In the genomic region with DNA sequence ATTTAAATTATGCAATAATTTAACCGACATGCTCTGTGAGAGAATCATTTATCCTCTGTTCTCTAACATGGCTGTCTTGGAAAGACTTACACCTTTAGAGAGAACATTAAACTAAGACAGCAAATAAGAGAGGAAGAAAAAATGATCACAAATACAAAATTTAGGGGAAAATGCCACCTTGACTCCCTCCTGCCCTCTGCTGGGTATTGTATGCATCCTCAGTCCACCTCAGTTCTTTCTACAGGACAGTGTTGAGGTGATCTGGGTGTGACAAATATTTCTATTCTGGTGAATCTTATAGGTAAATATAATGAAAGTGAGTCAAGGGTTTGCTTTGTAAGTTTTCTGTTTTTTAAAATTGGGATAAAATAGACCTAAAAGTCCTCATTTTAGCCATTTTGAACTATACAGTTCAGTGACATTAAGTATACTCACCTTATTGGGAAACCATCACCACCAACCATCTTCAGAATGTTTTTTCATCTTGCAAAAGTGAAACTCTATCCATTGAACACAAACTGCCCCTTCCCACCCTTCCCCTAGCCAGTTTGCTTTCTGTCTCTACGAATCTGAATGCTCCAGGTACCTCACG, we compare ENCODE assay signal across 8 cellular contexts.
DNase-seq lines count a peak whose midpoint lies in the region; ATAC-seq, FAIRE-seq and TF ChIP-seq lines count a peak whose summit lies in the region.

No MANE protein-coding gene starts in this region.

- H2AK5ac ChIP-seq in H1 (ENCODE audit: low read depth, low read length), result no peak overlapping the region

- TF ChIP-seq CTCF in A673 (conservative IDR thresholded peaks at IDR 0.05; ENCODE audit: low read depth, low read length), result peak; percentile 62
- peak; percentile 81 for TF ChIP-seq CTCF in GM12873 (IDR thresholded peaks at IDR 0.05; ENCODE audit: insufficient read depth, low read depth, low read length, missing control alignments)
- peak; percentile 77; the same call in 1 of the 2 replicates for TF ChIP-seq CTCF in Panc1 (IDR thresholded peaks at IDR 0.05)
- peak; percentile 36 to 77 (median 66) for TF ChIP-seq CTCF in H1 (IDR thresholded peaks at IDR 0.05; ENCODE audit: control extremely low read depth in 1 of 3, insufficient read depth in 1 of 3, low read depth in 1 of 3, low read length in 3 of 3)
- TF ChIP-seq CTCF in psoas muscle (IDR thresholded peaks at IDR 0.05), result peak; percentile 47

- H3K36me3 ChIP-seq in A673 (ENCODE audit: insufficient read depth, low read length, poor library complexity, severe bottlenecking), result no peaks in the 10 kb centered on the region
- H3K36me3 ChIP-seq in Panc1 (ENCODE audit: control insufficient read depth, insufficient read depth, low read length), result no peaks in the 10 kb centered on the region
- no peaks in the 10 kb centered on the region for H3K36me3 ChIP-seq in H1 (ENCODE audit: control insufficient read depth in 2 of 4, insufficient read depth in 4 of 4, low read length in 3 of 4)
- no peaks in the 10 kb centered on the region for H3K36me3 ChIP-seq in psoas muscle (ENCODE audit: insufficient read depth in 1 of 2, low read depth in 1 of 2)

- H3K4me1 ChIP-seq in A673 (ENCODE audit: insufficient read depth, low read length, poor library complexity, severe bottlenecking) (no peaks in the 10 kb centered on the region), Panc1 (ENCODE audit: control insufficient read depth, insufficient read depth, low read length) (no peaks in the 10 kb centered on the region), H1 (replicated peaks in 1 of 4; ENCODE audit: control insufficient read depth in 3 of 4, insufficient read depth in 4 of 4, low read length in 3 of 4) (no peaks in the 10 kb centered on the region; a peak in 1 of 7 replicates), psoas muscle (no peaks in the 10 kb centered on the region)

- peak; percentile 74 to 77 for TF ChIP-seq RAD21 in H1 (IDR thresholded peaks at IDR 0.05 in 1 of 2, conservative IDR thresholded peaks at IDR 0.05 in 1 of 2; ENCODE audit: low read depth in 2 of 2, low read length in 2 of 2)

- no peak for TF ChIP-seq POLR2A in H1 (IDR thresholded peaks at IDR 0.05; ENCODE audit: control extremely low read depth in 1 of 2, low read depth in 2 of 2, low read length in 2 of 2)

- no peak overlapping the region for H2BK120ac ChIP-seq in H1 (replicated peaks; ENCODE audit: low read depth, low read length)

- H3K56ac ChIP-seq in H1 (replicated peaks; ENCODE audit: insufficient read length, low read depth, low read length), result no peak overlapping the region

- peak; percentile 10 for DNase-seq in A673 (ENCODE audit: low spot score)
- peak; percentile 22 for DNase-seq in Panc1 (ENCODE audit: low read depth, low spot score)
- no peak for DNase-seq in H1 (ENCODE audit: low read depth in 1 of 2, low spot score in 2 of 2)
- DNase-seq in psoas muscle, result no peak
- DNase-seq in HPDE6-E6E7 (ENCODE audit: extremely low spot score), result no peak
- no peak for DNase-seq in activated effector memory CD4-positive, alpha-beta T cell treated with Interleukin-2 at 50 U/mL for 16 hours

- H2BK20ac ChIP-seq in H1 (ENCODE audit: low read length), result no peak overlapping the region

- no peak overlapping the region for H3K14ac ChIP-seq in H1 (ENCODE audit: insufficient read length)

- H3K9me3 ChIP-seq in A673 (ENCODE audit: low read depth, low read length, poor library complexity, severe bottlenecking), result no peaks in the 10 kb centered on the region
- H3K9me3 ChIP-seq in Panc1 (ENCODE audit: control insufficient read depth, insufficient read depth, low read depth, low read length), result no peaks in the 10 kb centered on the region
- H3K9me3 ChIP-seq in H1 (ENCODE audit: insufficient read depth in 2 of 2, low read depth in 1 of 2, low read length in 1 of 2), result no peaks in the 10 kb centered on the region
- H3K9me3 ChIP-seq in psoas muscle, result no peaks in the 10 kb centered on the region

- in situ Hi-C loops in Panc1 (cut with HindIII; ENCODE audit: low pct_unique_long_range_greater_than_20kb, low sequenced_read_pairs), result no loop called here

- 78% methylated on average over 3 of the region's 3 CpGs; no CpG with 5 or more reads in 1 of the 2 experiments for WGBS in H1 (ENCODE audit: extremely low coverage in 1 of 2, insufficient coverage in 1 of 2, insufficient read length in 1 of 2, insufficient replicate concordance in 2 of 2, low coverage in 1 of 2, low lambda C conversion rate in 2 of 2, missing lambda C conversion rate in 1 of 2), 2 experiments
- WGBS in psoas muscle, 3 donors, result 85 to 90% (median 86%) methylated on average over 3 of the region's 3 CpGs

- no peak overlapping the region for H2BK15ac ChIP-seq in H1 (ENCODE audit: low read length)

- peak; percentile 74 for FAIRE-seq in H1 (lab: Jason Lieb, UNC)

- no peak overlapping the region for H4K5ac ChIP-seq in H1 (ENCODE audit: insufficient read length, low read depth, low read length)

- no peak overlapping the region for H4K8ac ChIP-seq in H1 (ENCODE audit: extremely low read depth, insufficient read depth, low read length)

- H4K20me1 ChIP-seq in H1 (replicated peaks in 1 of 2; ENCODE audit: control insufficient read depth in 1 of 2, insufficient read depth in 2 of 2, low read length in 2 of 2), result no peaks in the 10 kb centered on the region

- POLR2A ChIA-PET in A673 (lab: Charles Lee; ENCODE audit: low non-redundant PET), result no interaction called here
- POLR2A ChIA-PET in Panc1 (lab: Charles Lee), result no interaction called here
- POLR2A ChIA-PET in H1 (lab: Charles Lee; ENCODE audit: partially characterized antibody), result interaction anchor here (1.0 kb wide), 1 partner anchor 8 kb away, joined by 3 read pairs; no protein-coding TSS in a partner anchor

- H3K23ac ChIP-seq in H1 (ENCODE audit: insufficient read length), result no peak overlapping the region

- H3K27me3 ChIP-seq in A673 (replicated peaks; ENCODE audit: insufficient read depth, low read depth, low read length, poor library complexity), result peaks cover 13% of the 10 kb centered on the region
- no peaks in the 10 kb centered on the region; the same call in none of the 2 replicates for H3K27me3 ChIP-seq in Panc1 (ENCODE audit: control insufficient read depth, insufficient read depth, low read length)
- no peaks in the 10 kb centered on the region for H3K27me3 ChIP-seq in H1 (replicated peaks in 1 of 4; ENCODE audit: control insufficient read depth in 3 of 4, extremely low read depth in 1 of 4, insufficient read depth in 3 of 4, low read length in 3 of 4)
- peaks cover 0 to 2% (median 0%) of the 10 kb centered on the region in 3 donors for H3K27me3 ChIP-seq in psoas muscle (ENCODE audit: insufficient read depth in 3 of 3, low read length in 2 of 3)

- ATAC-seq in Panc1 (no peak), psoas muscle (no peak), HG02798 (IDR thresholded peaks at IDR 0.05; ENCODE audit: poor library complexity, unreplicated experiment) (no peak)

- no peaks in the 10 kb centered on the region for H3K79me1 ChIP-seq in H1 (ENCODE audit: low read depth, low read length)

- intact Hi-C loops in A673 (cut with micrococcal nuclease; ENCODE audit: unreplicated experiment), result no loop called here
- intact Hi-C loops in Panc1 (cut with micrococcal nuclease; ENCODE audit: unreplicated experiment), result loop anchor here (1.0 to 10.0 kb wide), 2 partner anchors 275 to 325 kb away; no protein-coding TSS in a partner anchor
- intact Hi-C loops in psoas muscle (cut with DNase I), result no loop called here

- CTCF ChIA-PET in A673 (lab: Charles Lee) (no interaction called here), Panc1 (lab: Charles Lee) (no interaction called here), H1 (lab: Charles Lee; ENCODE audit: partially characterized antibody) (interaction anchor here (0.7 to 7.3 kb wide), 29 partner anchors 8 to 301 kb away, joined by 3 to 138 read pairs (median 4); no protein-coding TSS in a partner anchor)

- H3K18ac ChIP-seq in H1 (ENCODE audit: extremely low read depth, low read length), result no peak overlapping the region

- H3K4ac ChIP-seq in H1 (replicated peaks; ENCODE audit: insufficient read length, low read depth, low read length), result no peak overlapping the region

- H3K4me3 ChIP-seq in A673 (ENCODE audit: low read depth, low read length, poor library complexity, severe bottlenecking), result no peak overlapping the region
- no peak overlapping the region for H3K4me3 ChIP-seq in Panc1 (ENCODE audit: low read depth in 2 of 2, low read length in 2 of 2)
- H3K4me3 ChIP-seq in H1 (ENCODE audit: extremely low read depth in 1 of 4, insufficient read depth in 2 of 4, low read depth in 3 of 4, low read length in 4 of 4), result no peak overlapping the region
- no peak overlapping the region for H3K4me3 ChIP-seq in psoas muscle

- no peak overlapping the region for H3K4me2 ChIP-seq in H1 (ENCODE audit: insufficient read depth in 1 of 2, low read depth in 2 of 2, low read length in 2 of 2)

- no peak overlapping the region for H2BK12ac ChIP-seq in H1 (ENCODE audit: low read depth, low read length)

- H4K91ac ChIP-seq in H1 (replicated peaks; ENCODE audit: insufficient read length, low read length), result no peak overlapping the region

- H3K27ac ChIP-seq in A673 (ENCODE audit: low read depth, low read length, poor library complexity, severe bottlenecking) (no peak overlapping the region), Panc1 (ENCODE audit: low read length) (no peak overlapping the region), H1 (ENCODE audit: low read depth, low read length) (no peak overlapping the region), psoas muscle (no peak overlapping the region)

- no peaks in the 10 kb centered on the region for H3K79me2 ChIP-seq in H1 (ENCODE audit: control insufficient read depth in 1 of 2, insufficient read depth in 2 of 2, low read length in 2 of 2)

- no peak for TF ChIP-seq EP300 in H1 (IDR thresholded peaks at IDR 0.05; ENCODE audit: borderline replicate concordance in 1 of 2, low read depth in 2 of 2, low read length in 2 of 2)

- BruUV-seq in A673 (replicated peaks; lab: Mats Ljungman, UMichigan) (no TSS peak), Panc1 (replicated peaks; lab: Mats Ljungman, UMichigan) (no TSS peak)

- H3K9ac ChIP-seq in H1 (replicated peaks in 1 of 4; ENCODE audit: extremely low read depth in 1 of 4, low read depth in 3 of 4, low read length in 3 of 4), result no peak overlapping the region

- no peaks in the 10 kb centered on the region for H3K23me2 ChIP-seq in H1 (ENCODE audit: low read depth, low read length)

- H2AFZ ChIP-seq in H1 (ENCODE audit: low read length), result no peak overlapping the region

- H2BK5ac ChIP-seq in H1 (ENCODE audit: low read depth, low read length), result no peak overlapping the region

TF ChIP-seq in H1, 55 proteins besides CTCF, POLR2A, EP300 and RAD21 (continues in another document):
- TF ChIP-seq PHF8 (conservative IDR thresholded peaks at IDR 0.05; ENCODE audit: low read depth, low read length) (no peak), SRF (IDR thresholded peaks at IDR 0.05; ENCODE audit: low read depth, low read length) (no peak), CBX8 (IDR thresholded peaks at IDR 0.05; ENCODE audit: borderline replicate concordance, low read depth, low read length) (no peak), GTF2F1 (IDR thresholded peaks at IDR 0.05; ENCODE audit: borderline replicate concordance, low read depth, low read length) (no peak), SIX5 (IDR thresholded peaks at IDR 0.05; ENCODE audit: low read depth, low read length) (no peak), HDAC6 (IDR thresholded peaks at IDR 0.05; ENCODE audit: low read depth, low read length) (no peak), SIN3A (conservative IDR thresholded peaks at IDR 0.05 in 1 of 2, IDR thresholded peaks at IDR 0.05 in 1 of 2; ENCODE audit: low read depth in 1 of 2, low read length in 2 of 2) (no peak)

Comparison
In these comparisons a context has a peak if more than half of its experiments do, and no peak if none do; other contexts are left out.
1. DNase-seq: peak in A673 (single experiment) and Panc1 (single experiment); none in H1 (0 of 2), psoas muscle (0 of 2), HPDE6-E6E7 (single experiment) and activated effector memory CD4-positive, alpha-beta T cell treated with Interleukin-2 at 50 U/mL for 16 hours (single experiment).
2. Peak in every context shown above with its lines, with median percentiles within 50 percentile points of each other: CTCF ChIP-seq.